ENCODE assay signal across 8 cellular contexts in the genomic region with DNA sequence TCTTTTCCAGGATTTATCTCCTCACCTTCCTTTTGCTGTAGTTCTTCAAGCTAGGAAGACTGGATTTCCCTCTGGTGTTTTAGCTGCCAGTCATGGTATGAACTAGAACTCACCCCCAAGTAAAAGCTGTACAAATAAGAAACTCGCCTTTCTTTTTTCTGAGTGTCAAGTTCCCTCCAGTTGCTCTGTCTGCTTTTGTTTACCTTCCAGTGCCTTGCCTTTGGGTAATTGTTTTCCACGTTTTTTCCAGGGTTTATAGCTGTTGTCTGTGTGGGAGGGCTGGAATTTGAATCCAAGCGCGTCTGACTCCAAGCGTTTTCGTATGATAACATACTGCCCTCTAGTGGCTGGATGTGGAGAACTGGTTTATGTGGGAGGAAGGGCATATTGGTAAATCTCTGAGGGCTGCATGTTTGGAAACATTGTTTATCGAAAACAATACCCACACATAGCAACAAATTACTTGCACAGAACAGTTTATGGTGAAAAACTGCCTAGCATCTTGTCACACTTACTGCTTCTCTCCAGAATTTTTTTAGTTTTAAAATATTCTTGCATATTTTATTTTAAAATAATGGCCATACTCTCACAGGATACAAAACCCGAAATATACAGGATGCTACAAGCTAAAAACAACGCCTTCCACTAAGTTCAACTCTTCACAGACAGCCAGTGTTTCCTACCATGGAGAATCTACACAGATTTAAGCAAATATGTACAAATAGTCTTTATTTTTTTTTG. TPM values are rescaled to one million over a fixed set of nuclear protein-coding genes. Genes with fewer than 3 reads are reported as not detected.
DNase-seq lines count a peak whose midpoint lies in the region; ATAC-seq and TF ChIP-seq lines count a peak whose summit lies in the region.

No MANE protein-coding gene starts in this region.

- no peaks in the 10 kb centered on the region for H3K27me3 ChIP-seq in CD8-positive, alpha-beta T cell (ENCODE audit: insufficient read depth, low read length)
- H3K27me3 ChIP-seq in effector memory CD4-positive, alpha-beta T cell (replicated peaks; ENCODE audit: control insufficient read depth, insufficient read depth, low read length, poor library complexity, severe bottlenecking): no peaks in the 10 kb centered on the region

- H3K27ac Mint-ChIP-seq in CD8-positive, alpha-beta T cell: peak overlapping the region; percentile 82

- intact Hi-C loops in CD8-positive, alpha-beta T cell (cut with DNase I, micrococcal nuclease): loop anchor here (1.0 to 5.0 kb wide), 4 partner anchors 23 to 155 kb away; partner anchors contain the start of gene FLT3LG (in 2 of the 2)

- H3K9me3 ChIP-seq in CD8-positive, alpha-beta T cell (ENCODE audit: low read length): no peaks in the 10 kb centered on the region
- H3K9me3 ChIP-seq in effector memory CD4-positive, alpha-beta T cell (ENCODE audit: control insufficient read depth, low read length): no peaks in the 10 kb centered on the region

- H3K4me3 Mint-ChIP-seq in CD8-positive, alpha-beta T cell: peak overlapping the region; percentile 79

- peak; percentile 78 for ATAC-seq in CD8-positive, alpha-beta T cell
- ATAC-seq in GM19351 (IDR thresholded peaks at IDR 0.05; ENCODE audit: unreplicated experiment): no peak

- H3K36me3 ChIP-seq in CD8-positive, alpha-beta T cell (ENCODE audit: insufficient read depth, low read length): no peaks in the 10 kb centered on the region
- no peaks in the 10 kb centered on the region for H3K36me3 ChIP-seq in effector memory CD4-positive, alpha-beta T cell (ENCODE audit: control insufficient read depth, insufficient read depth, low read length)

- H3K27ac ChIP-seq in CD8-positive, alpha-beta T cell (ENCODE audit: low read depth, low read length): no peak overlapping the region
- H3K27ac ChIP-seq in effector memory CD4-positive, alpha-beta T cell (ENCODE audit: insufficient read depth, low read length, poor library complexity, severe bottlenecking): no peak overlapping the region

- peaks cover 49% of the 10 kb centered on the region for H3K4me1 ChIP-seq in CD8-positive, alpha-beta T cell (ENCODE audit: insufficient read depth, low read length)
- H3K4me1 ChIP-seq in effector memory CD4-positive, alpha-beta T cell (ENCODE audit: control insufficient read depth, insufficient read depth, low read length, poor library complexity, severe bottlenecking): peaks cover 22% of the 10 kb centered on the region

- H3K36me3 Mint-ChIP-seq in CD8-positive, alpha-beta T cell: no peaks in the 10 kb centered on the region

- CTCF ChIA-PET in CD8-positive, alpha-beta T cell (lab: Charles Lee): interaction anchor here (0.8 to 22.2 kb wide), 31 partner anchors 8 to 157 kb away, joined by 3 to 601 read pairs (median 5); partner anchors contain the start of genes NOSIP, PRMT1, PRRG2 and RCN3

- POLR2A ChIA-PET in CD8-positive, alpha-beta T cell (lab: Charles Lee): interaction anchor here (0.6 to 1.8 kb wide), 11 partner anchors 10 to 51 kb away, joined by 3 to 16 read pairs (median 5); partner anchors contain the start of genes RCN3 and RPS11

- peak in 5 of 7 experiments; percentile 51 to 78 (median 69) for DNase-seq in CD8-positive, alpha-beta T cell
- peak; percentile 95 for DNase-seq in HFF-Myc (ENCODE audit: extremely low read depth, low read depth)
- DNase-seq in NCI-H526 (lab: John Stamatoyannopoulos, UW): peak; percentile 78 to 93
- DNase-seq in activated CD4-positive, alpha-beta T cell treated with anti-CD3 and anti-CD28 coated beads for 48 hours: peak; percentile 72
- DNase-seq in effector memory CD4-positive, alpha-beta T cell: peak in 2 of 3 donors; percentile 35 to 61
- peak; percentile 97 for DNase-seq in medulla oblongata (ENCODE audit: extremely low spot score)
- DNase-seq in superior temporal gyrus (ENCODE audit: extremely low spot score): peak; percentile 98

- H3K27me3 Mint-ChIP-seq in CD8-positive, alpha-beta T cell (ENCODE audit: low read depth): no peaks in the 10 kb centered on the region

- peaks cover 40% of the 10 kb centered on the region for H3K4me1 Mint-ChIP-seq in CD8-positive, alpha-beta T cell (ENCODE audit: low read depth)

- peak overlapping the region; percentile 41 for H3K4me3 ChIP-seq in CD8-positive, alpha-beta T cell (ENCODE audit: low read depth, low read length)
- no peak overlapping the region for H3K4me3 ChIP-seq in HFF-Myc (replicated peaks; ENCODE audit: low read depth, low read length)
- peak overlapping the region; percentile 18 for H3K4me3 ChIP-seq in effector memory CD4-positive, alpha-beta T cell (ENCODE audit: insufficient read depth, low read depth, low read length, poor library complexity, severe bottlenecking)

- peak; percentile 89 for TF ChIP-seq CTCF in CD8-positive, alpha-beta T cell (IDR thresholded peaks at IDR 0.05)
- TF ChIP-seq CTCF in HFF-Myc (IDR thresholded peaks at IDR 0.05; ENCODE audit: low read depth, low read length, missing control alignments): peak; percentile 74

- H3K9me3 Mint-ChIP-seq in CD8-positive, alpha-beta T cell: no peaks in the 10 kb centered on the region

RNA-seq across cellular contexts. Expression of gene RCN3, which starts 19.2 kb away (rescaled TPM):
- total RNA-seq in CD8-positive, alpha-beta T cell: 1 to 10 TPM; 1.3 to 2.4 TPM

RNA-seq across cellular contexts. Expression of gene NOSIP, which starts 33.4 kb away (rescaled TPM):
- total RNA-seq in CD8-positive, alpha-beta T cell: 100 to 1,000 TPM; 103 to 110 TPM

RNA-seq across cellular contexts. Expression of gene PRRG2, which starts 34.1 kb away (rescaled TPM):
- 1 to 10 TPM in 1 of 2 experiments, under 1 TPM in 1; 0.52 to 1.4 TPM for total RNA-seq in CD8-positive, alpha-beta T cell

RNA-seq across cellular contexts. Expression of gene FCGRT, which starts 34.5 kb away (rescaled TPM):
- total RNA-seq in CD8-positive, alpha-beta T cell: 10 to 100 TPM; 20.1 to 25.5 TPM

RNA-seq across cellular contexts. Expression of gene PRR12, which starts 44.0 kb away (rescaled TPM):
- 10 to 100 TPM; 26.2 to 28.9 TPM for total RNA-seq in CD8-positive, alpha-beta T cell

Comparison
In these comparisons a context has a peak if more than half of its experiments do, and no peak if none do; other contexts are left out.
1. DNase-seq: peak in every context shown above with its lines; median percentile 98 in superior temporal gyrus; 97 in medulla oblongata; 95 in HFF-Myc; 86 in NCI-H526; 72 in activated CD4-positive, alpha-beta T cell treated with anti-CD3 and anti-CD28 coated beads for 48 hours; 69 in CD8-positive, alpha-beta T cell; 48 in effector memory CD4-positive, alpha-beta T cell.